17 cellular contexts compared by ENCODE assay signal in genomic region chr10:12766222-12766621, GRCh38.
A peak's percentile ranks its signal among the peaks of the same experiment; 100 is the strongest.
DNase-seq lines count a peak whose midpoint lies in the region; ATAC-seq and TF ChIP-seq lines count a peak whose summit lies in the region.
"Had no signal": no experiment of that assay in that cellular context is flagged by ENCODE, and none has a peak within 500 bp of the region (broad histone marks: within the 10 kb centered on the region; RNA-seq: fewer than 3 reads in every experiment).

No MANE protein-coding gene starts in this region.

- POLR2A ChIA-PET in WTC11 (lab: Charles Lee) = interaction anchor here (0.6 kb wide), 2 partner anchors 134 to 161 kb away, joined by 3 to 6 read pairs; no protein-coding TSS in a partner anchor

- DNase-seq in COR-L47 (lab: John Stamatoyannopoulos, UW) (peak; percentile 76), NCI-H128 (lab: John Stamatoyannopoulos, UW; ENCODE audit: unreplicated experiment) (peak; percentile 18), NCI-H2171 (lab: John Stamatoyannopoulos, UW) (peak; percentile 12), WTC11 (ENCODE audit: low spot score) (no peak), NOMO-1 treated with DMSO at 0.1 percent for 48 hours (lab: John Stamatoyannopoulos, UW; ENCODE audit: unreplicated experiment) (no peak), anterior cingulate cortex (lab: John Stamatoyannopoulos, UW) (no peak), glutamatergic neuron (no peak)
- DNase-seq: Calu3, DMS79 treated with DMSO at 0.1 percent for 48 hours, GM23248, KG1, NCI-H1048, NCI-H2029, NCI-H510A, PC-3, T-cell had no signal

- H3K36me3 Mint-ChIP-seq in WTC11 (peaks cover 10% of the 10 kb centered on the region; the same call in 1 of the 2 replicates), glutamatergic neuron (ENCODE audit: unreplicated experiment) (peaks cover 22% of the 10 kb centered on the region)

- CTCF ChIA-PET in WTC11 (lab: Charles Lee) = interaction anchor here (0.9 to 1.9 kb wide), 2 partner anchors 16 to 18 kb away, joined by 3 to 9 read pairs; no protein-coding TSS in a partner anchor

- H3K9me3 Mint-ChIP-seq in WTC11 (peaks cover 7% of the 10 kb centered on the region), glutamatergic neuron (ENCODE audit: unreplicated experiment) (peaks cover 3% of the 10 kb centered on the region)
- H3K9me3 Mint-ChIP-seq: T-cell had no signal

- H3K4me3 Mint-ChIP-seq in WTC11 (no peak overlapping the region), glutamatergic neuron (ENCODE audit: unreplicated experiment) (no peak overlapping the region)
- H3K4me3 Mint-ChIP-seq: T-cell had no signal

- H3K27me3 Mint-ChIP-seq in WTC11 (ENCODE audit: low read depth) (peaks cover under 1% of the 10 kb centered on the region; the same call in 1 of the 2 replicates), glutamatergic neuron (ENCODE audit: unreplicated experiment) (peaks cover 3% of the 10 kb centered on the region)
- H3K27me3 Mint-ChIP-seq: T-cell had no signal

- H3K27ac Mint-ChIP-seq in WTC11 = no peak overlapping the region
- no peak overlapping the region for H3K27ac Mint-ChIP-seq in glutamatergic neuron (ENCODE audit: unreplicated experiment)
- H3K27ac Mint-ChIP-seq: T-cell had no signal

- H3K4me1 Mint-ChIP-seq in WTC11 (peaks cover 53% of the 10 kb centered on the region), glutamatergic neuron (ENCODE audit: low read depth, unreplicated experiment) (peaks cover 1% of the 10 kb centered on the region)

- TF ChIP-seq CTCF in WTC11 (IDR thresholded peaks at IDR 0.05) (no peak), glutamatergic neuron (IDR thresholded peaks at IDR 0.05; ENCODE audit: partially characterized antibody, unreplicated experiment) (no peak)

- ATAC-seq in WTC11 (peak; percentile 20), GM18520 (IDR thresholded peaks at IDR 0.05; ENCODE audit: unreplicated experiment) (no peak)
- ATAC-seq: PC-3, T-cell had no signal

TF ChIP-seq in WTC11, 78 proteins besides CTCF, POLR2A, EP300 and RAD21:
- TF ChIP-seq NFYB (CRISPR knock-in tag; conservative IDR thresholded peaks at IDR 0.05; ENCODE audit: low read depth) = no peak
- TF ChIP-seq ELF4 (CRISPR knock-in tag; IDR thresholded peaks at IDR 0.05; ENCODE audit: low read depth) = no peak
- no peak for TF ChIP-seq E2F1 (CRISPR knock-in tag; IDR thresholded peaks at IDR 0.05)
- TF ChIP-seq USF1 (CRISPR knock-in tag; IDR thresholded peaks at IDR 0.05) = no peak
- no peak for TF ChIP-seq PREB (CRISPR knock-in tag; IDR thresholded peaks at IDR 0.05; ENCODE audit: borderline replicate concordance)
- TF ChIP-seq TEAD1 (CRISPR knock-in tag; IDR thresholded peaks at IDR 0.05) = no peak
- TF ChIP-seq ZBTB21 (CRISPR knock-in tag; IDR thresholded peaks at IDR 0.05; ENCODE audit: borderline replicate concordance) = no peak
- no peak for TF ChIP-seq GTF2I (CRISPR knock-in tag; conservative IDR thresholded peaks at IDR 0.05)

Comparison
In these comparisons a context has a peak if more than half of its experiments do, and no peak if none do; other contexts are left out.
1. DNase-seq: peak in COR-L47 (single experiment), NCI-H128 (single experiment) and NCI-H2171 (single experiment); none in WTC11 (single experiment), NOMO-1 treated with DMSO at 0.1 percent for 48 hours (single experiment), anterior cingulate cortex (0 of 58) and glutamatergic neuron (single experiment).